Comparison of ENCODE assay signal across 14 cellular contexts in the genomic region with DNA sequence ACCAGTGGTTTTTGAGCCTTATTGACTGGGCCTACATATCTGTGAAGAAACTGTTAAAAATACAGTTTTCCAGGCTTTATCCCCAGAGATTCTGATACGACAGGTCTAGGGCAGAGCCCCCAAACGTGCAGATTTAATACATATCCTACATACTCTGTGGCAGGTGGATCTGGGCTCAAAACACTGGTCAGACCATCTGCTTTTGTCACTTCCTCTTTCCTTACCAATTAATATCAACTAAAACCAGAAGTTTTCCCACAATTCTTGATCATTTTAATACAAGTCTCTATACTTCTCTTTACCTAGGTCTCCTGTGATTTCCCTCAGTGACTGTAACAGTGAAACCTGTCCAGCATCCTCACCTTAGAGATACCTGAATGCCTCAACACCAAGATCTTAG.
DNase-seq lines count a peak whose midpoint lies in the region; ATAC-seq lines count a peak whose summit lies in the region.
"Had no signal": no experiment of that assay in that cellular context is flagged by ENCODE, and none has a peak within 500 bp of the region (broad histone marks: within the 10 kb centered on the region; RNA-seq: fewer than 3 reads in every experiment).

No MANE protein-coding gene starts in this region.

- no peak for ATAC-seq in activated naive CD4-positive, alpha-beta T cell treated with anti-CD3 and anti-CD28 coated beads, Interleukin-2, amount 50 U/mL, for 72 hours
- no peak for ATAC-seq in central memory CD8-positive, alpha-beta T cell (replicated peaks; ENCODE audit: extremely low read depth, poor library complexity, severe bottlenecking)
- ATAC-seq in natural killer cell treated with Interleukin-12 subunit alpha and Interleukin-12 subunit beta and Interleukin-15 and Interleukin-18, amount 100 ng/mL, for 72 hours, result no peak
- ATAC-seq in left ventricle myocardium superior (no peak), HG03378 (IDR thresholded peaks at IDR 0.05; ENCODE audit: unreplicated experiment) (no peak)

- peak overlapping the region; percentile 25 for H3K27ac Mint-ChIP-seq in activated naive CD4-positive, alpha-beta T cell treated with anti-CD3 and anti-CD28 coated beads, Interleukin-2, amount 50 U/mL, for 24 hours
- no peak overlapping the region for H3K27ac Mint-ChIP-seq in activated naive CD4-positive, alpha-beta T cell treated with anti-CD3 and anti-CD28 coated beads, Interleukin-2, amount 50 U/mL, for 72 hours
- peak overlapping the region; percentile 59 for H3K27ac Mint-ChIP-seq in central memory CD8-positive, alpha-beta T cell (ENCODE audit: low read depth)
- peak overlapping the region; percentile 1 to 23 for H3K27ac Mint-ChIP-seq in natural killer cell treated with Interleukin-12 subunit alpha and Interleukin-12 subunit beta and Interleukin-15 and Interleukin-18, amount 100 ng/mL, for 72 hours

- peaks cover 29% of the 10 kb centered on the region for H3K4me1 Mint-ChIP-seq in activated naive CD4-positive, alpha-beta T cell treated with anti-CD3 and anti-CD28 coated beads, Interleukin-2, amount 50 U/mL, for 24 hours
- H3K4me1 Mint-ChIP-seq in central memory CD8-positive, alpha-beta T cell, result peaks cover 45% of the 10 kb centered on the region
- H3K4me1 Mint-ChIP-seq in natural killer cell treated with Interleukin-12 subunit alpha and Interleukin-12 subunit beta and Interleukin-15 and Interleukin-18, amount 100 ng/mL, for 72 hours (ENCODE audit: low read depth in 2 of 2), result peaks cover 37% of the 10 kb centered on the region in 2 donors
- H3K4me1 Mint-ChIP-seq: CD14-positive monocyte, H9 had no signal

- no peak for DNase-seq in activated naive CD4-positive, alpha-beta T cell treated with anti-CD3 and anti-CD28 coated beads, Interleukin-2, amount 50 U/mL, for 72 hours (ENCODE audit: low spot score in 2 of 2)
- DNase-seq in central memory CD8-positive, alpha-beta T cell (ENCODE audit: low spot score in 2 of 2), result no peak
- DNase-seq in natural killer cell treated with Interleukin-12 subunit alpha and Interleukin-12 subunit beta and Interleukin-15 and Interleukin-18, amount 100 ng/mL, for 72 hours (ENCODE audit: low spot score), result no peak
- DNase-seq in left ventricle myocardium superior (no peak), NCI-H226 (no peak)
- DNase-seq: 8988T; CD4-positive, alpha-beta memory T cell; DMS153; DMS79; GDM1; H9 had no signal

- intact Hi-C loops in left ventricle myocardium superior (cut with micrococcal nuclease), result no loop called here

- no peak overlapping the region for H3K4me3 Mint-ChIP-seq in activated naive CD4-positive, alpha-beta T cell treated with anti-CD3 and anti-CD28 coated beads, Interleukin-2, amount 50 U/mL, for 24 hours
- no peak overlapping the region for H3K4me3 Mint-ChIP-seq in central memory CD8-positive, alpha-beta T cell
- H3K4me3 Mint-ChIP-seq in natural killer cell treated with Interleukin-12 subunit alpha and Interleukin-12 subunit beta and Interleukin-15 and Interleukin-18, amount 100 ng/mL, for 72 hours, result no peak overlapping the region
- H3K4me3 Mint-ChIP-seq: CD14-positive monocyte; CD4-positive, alpha-beta memory T cell; H9 had no signal

- H3K36me3 Mint-ChIP-seq in activated naive CD4-positive, alpha-beta T cell treated with anti-CD3 and anti-CD28 coated beads, Interleukin-2, amount 50 U/mL, for 24 hours, result peaks cover 31% of the 10 kb centered on the region
- H3K36me3 Mint-ChIP-seq in activated naive CD4-positive, alpha-beta T cell treated with anti-CD3 and anti-CD28 coated beads, Interleukin-2, amount 50 U/mL, for 72 hours, result peaks cover 14 to 15% of the 10 kb centered on the region in 2 donors
- H3K36me3 Mint-ChIP-seq in central memory CD8-positive, alpha-beta T cell (ENCODE audit: insufficient read depth), result peaks cover 5% of the 10 kb centered on the region
- no peaks in the 10 kb centered on the region for H3K36me3 Mint-ChIP-seq in natural killer cell treated with Interleukin-12 subunit alpha and Interleukin-12 subunit beta and Interleukin-15 and Interleukin-18, amount 100 ng/mL, for 72 hours

- no peaks in the 10 kb centered on the region for H3K9me3 Mint-ChIP-seq in activated naive CD4-positive, alpha-beta T cell treated with anti-CD3 and anti-CD28 coated beads, Interleukin-2, amount 50 U/mL, for 24 hours
- H3K9me3 Mint-ChIP-seq in activated naive CD4-positive, alpha-beta T cell treated with anti-CD3 and anti-CD28 coated beads, Interleukin-2, amount 50 U/mL, for 72 hours, result no peaks in the 10 kb centered on the region
- no peaks in the 10 kb centered on the region for H3K9me3 Mint-ChIP-seq in central memory CD8-positive, alpha-beta T cell
- no peaks in the 10 kb centered on the region for H3K9me3 Mint-ChIP-seq in natural killer cell treated with Interleukin-12 subunit alpha and Interleukin-12 subunit beta and Interleukin-15 and Interleukin-18, amount 100 ng/mL, for 72 hours
- H3K9me3 Mint-ChIP-seq: H9 had no signal

- no peaks in the 10 kb centered on the region for H3K27me3 Mint-ChIP-seq in activated naive CD4-positive, alpha-beta T cell treated with anti-CD3 and anti-CD28 coated beads, Interleukin-2, amount 50 U/mL, for 24 hours
- H3K27me3 Mint-ChIP-seq in central memory CD8-positive, alpha-beta T cell, result no peaks in the 10 kb centered on the region
- no peaks in the 10 kb centered on the region for H3K27me3 Mint-ChIP-seq in natural killer cell treated with Interleukin-12 subunit alpha and Interleukin-12 subunit beta and Interleukin-15 and Interleukin-18, amount 100 ng/mL, for 72 hours
- H3K27me3 Mint-ChIP-seq: CD4-positive, alpha-beta memory T cell had no signal

Comparison
In these comparisons a context has a peak if more than half of its experiments do, and no peak if none do; other contexts are left out.
1. H3K27ac Mint-ChIP-seq: peak in activated naive CD4-positive, alpha-beta T cell treated with anti-CD3 and anti-CD28 coated beads, Interleukin-2, amount 50 U/mL, for 24 hours (single experiment), central memory CD8-positive, alpha-beta T cell (single experiment) and natural killer cell treated with Interleukin-12 subunit alpha and Interleukin-12 subunit beta and Interleukin-15 and Interleukin-18, amount 100 ng/mL, for 72 hours (2 of 2); none in activated naive CD4-positive, alpha-beta T cell treated with anti-CD3 and anti-CD28 coated beads, Interleukin-2, amount 50 U/mL, for 72 hours (0 of 2).